Comparison of ENCODE assay signal across 8 cellular contexts in the genomic region with DNA sequence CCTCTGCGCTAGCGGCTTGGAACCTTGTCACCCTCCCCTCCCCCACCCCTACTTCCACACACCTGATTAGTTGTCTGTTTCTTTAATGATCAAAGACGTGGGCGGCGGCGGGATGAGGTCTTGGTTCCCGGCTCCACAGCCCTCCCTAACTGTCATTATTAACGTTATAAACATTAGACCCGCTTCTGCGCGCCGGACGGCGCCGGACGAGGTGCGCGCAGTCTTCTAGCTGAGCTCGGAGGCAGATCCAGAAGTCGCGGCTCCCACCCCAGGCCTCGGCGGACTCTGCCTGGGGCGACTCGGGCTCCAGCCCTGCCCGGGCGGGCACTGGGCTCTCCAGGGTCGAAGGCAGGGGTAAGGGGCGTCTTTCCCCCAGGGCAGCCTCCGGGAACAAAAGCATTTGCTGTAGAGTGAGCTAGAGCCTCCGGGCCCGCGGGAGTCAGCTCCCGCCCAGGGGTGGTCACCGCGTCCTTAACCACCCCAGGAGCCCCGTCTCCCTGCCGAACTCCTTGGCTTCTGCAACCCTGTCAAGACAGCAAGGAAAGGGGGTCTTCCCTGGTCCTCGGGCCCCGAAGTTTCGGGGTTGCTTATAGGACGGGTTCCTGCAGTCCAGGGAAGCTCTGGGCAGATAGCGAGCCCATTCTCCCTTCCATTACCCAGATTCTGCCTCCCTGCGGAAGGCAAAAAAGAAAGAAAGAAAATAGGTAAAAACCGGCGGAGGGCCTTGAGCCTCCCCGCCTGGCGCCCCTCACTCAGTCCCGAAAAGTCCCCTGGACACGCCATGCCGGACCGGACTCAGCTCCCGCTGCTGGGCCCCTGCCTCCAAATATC. TPM values are rescaled to one million over a fixed set of nuclear protein-coding genes. Genes with fewer than 3 reads are reported as not detected.
A peak's percentile ranks its signal among the peaks of the same experiment; 100 is the strongest.
DNase-seq lines count a peak whose midpoint lies in the region; ATAC-seq and TF ChIP-seq lines count a peak whose summit lies in the region.

No MANE protein-coding gene starts in this region.

- TF ChIP-seq POLR2A in prostate gland (IDR thresholded peaks at IDR 0.05) = no peak

- intact Hi-C loops in Panc1 (cut with micrococcal nuclease; ENCODE audit: unreplicated experiment) = loop anchor here (1.0 to 5.0 kb wide), 3 partner anchors 76 to 179 kb away; no protein-coding TSS in a partner anchor
- intact Hi-C loops in prostate gland (cut with DNase I) = loop anchor here (2.0 to 10.0 kb wide), 3 partner anchors 153 to 195 kb away; no protein-coding TSS in a partner anchor

- CTCF ChIA-PET in Panc1 (lab: Charles Lee) = interaction anchor here (0.5 to 3.3 kb wide), 15 partner anchors 9 to 195 kb away, joined by 3 to 53 read pairs (median 4); no protein-coding TSS in a partner anchor

- H3K36me3 ChIP-seq in ES-I3 (ENCODE audit: insufficient read depth, low read length) (no peaks in the 10 kb centered on the region), Panc1 (ENCODE audit: control insufficient read depth, insufficient read depth, low read length) (no peaks in the 10 kb centered on the region), prostate gland (no peaks in the 10 kb centered on the region)

- ATAC-seq in Panc1 (peak; percentile 68), GM18909 (IDR thresholded peaks at IDR 0.05; ENCODE audit: poor library complexity, unreplicated experiment) (no peak)

- WGBS in prostate gland = 8% methylated on average over 53 of the region's 53 CpGs

- no peaks in the 10 kb centered on the region; the same call in 1 of the 2 replicates for H3K9me3 ChIP-seq in ES-I3 (ENCODE audit: control insufficient read depth, insufficient read depth, low read length)
- no peaks in the 10 kb centered on the region for H3K9me3 ChIP-seq in Panc1 (ENCODE audit: control insufficient read depth, insufficient read depth, low read depth, low read length)
- no peaks in the 10 kb centered on the region for H3K9me3 ChIP-seq in prostate gland

- DNase-seq in Panc1 (ENCODE audit: low read depth, low spot score) = no peak
- no peak for DNase-seq in fibroblast of the aortic adventitia (ENCODE audit: low read depth)
- no peak for DNase-seq in prostate gland (ENCODE audit: low spot score)
- no peak for DNase-seq in MV-4-11 (lab: John Stamatoyannopoulos, UW)
- DNase-seq in inferior parietal cortex (ENCODE audit: extremely low spot score) = no peak
- DNase-seq in mesenteric fat pad (ENCODE audit: low spot score) = no peak

- peaks cover 6% of the 10 kb centered on the region; the same call in 1 of the 2 replicates for H3K4me1 ChIP-seq in ES-I3 (ENCODE audit: insufficient read depth, low read length)
- H3K4me1 ChIP-seq in Panc1 (ENCODE audit: control insufficient read depth, insufficient read depth, low read length) = peaks cover 14% of the 10 kb centered on the region
- peaks cover 7% of the 10 kb centered on the region for H3K4me1 ChIP-seq in prostate gland (replicated peaks)

- in situ Hi-C loops in Panc1 (cut with HindIII; ENCODE audit: low pct_unique_long_range_greater_than_20kb, low sequenced_read_pairs) = no loop called here

- H3K4me3 ChIP-seq in Panc1 (ENCODE audit: low read depth in 2 of 2, low read length in 2 of 2) (peak overlapping the region; percentile 41 to 63), fibroblast of the aortic adventitia (ENCODE audit: low read depth, low read length) (peak overlapping the region; percentile 63), prostate gland (peak overlapping the region; percentile 16 to 26)

- no peak for TF ChIP-seq CTCF in Panc1 (IDR thresholded peaks at IDR 0.05)
- TF ChIP-seq CTCF in fibroblast of the aortic adventitia (IDR thresholded peaks at IDR 0.05; ENCODE audit: insufficient read depth, low read length) = no peak
- no peak for TF ChIP-seq CTCF in prostate gland (IDR thresholded peaks at IDR 0.05)

- no TSS peak for BruUV-seq in Panc1 (replicated peaks; lab: Mats Ljungman, UMichigan)

- H3K27ac ChIP-seq in Panc1 (ENCODE audit: low read length) = no peak overlapping the region
- no peak overlapping the region for H3K27ac ChIP-seq in prostate gland

- H3K27me3 ChIP-seq in Panc1 (ENCODE audit: control insufficient read depth, insufficient read depth, low read length) = peaks cover 16% of the 10 kb centered on the region
- H3K27me3 ChIP-seq in prostate gland (replicated peaks; ENCODE audit: insufficient read depth) = peaks cover 46% of the 10 kb centered on the region

- H3K9ac ChIP-seq in ES-I3 (ENCODE audit: low read depth, low read length) = peak overlapping the region; percentile 57

- POLR2A ChIA-PET in Panc1 (lab: Charles Lee) = no interaction called here

RNA-seq across cellular contexts. Expression of a gene that starts 2.2 kb away (rescaled TPM):
- 0.36 TPM for total RNA-seq in Panc1 (2021; ENCODE audit: unreplicated experiment)
- 0.08 TPM for polyA plus RNA-seq in Panc1 (2012; ENCODE audit: insufficient read length)
- 0.36 and 0.90 TPM in 2 replicates for total RNA-seq in fibroblast of the aortic adventitia (ENCODE audit: low replicate concordance)
- total RNA-seq in prostate gland = 1 to 10 TPM; 1.9 to 4.3 TPM
- 0.61 TPM for total RNA-seq in mesenteric fat pad

RNA-seq across cellular contexts. Expression of a gene that starts 45.3 kb away (rescaled TPM):
- total RNA-seq in Panc1 (2021; ENCODE audit: unreplicated experiment) (0.28 TPM), fibroblast of the aortic adventitia (ENCODE audit: low replicate concordance) (163 and 243 TPM in 2 replicates), prostate gland (10 to 100 TPM; 36.5 to 70.7 TPM), mesenteric fat pad (35.5 TPM)
- polyA plus RNA-seq in Panc1 (2012; ENCODE audit: insufficient read length) = 0.10 TPM

RNA-seq across cellular contexts. Expression of a gene that starts 45.8 kb away (rescaled TPM):
- total RNA-seq in Panc1 (2021; ENCODE audit: unreplicated experiment) = 0.05 TPM
- not detected for polyA plus RNA-seq in Panc1 (2012; ENCODE audit: insufficient read length)
- not detected in 2 replicates for total RNA-seq in fibroblast of the aortic adventitia (ENCODE audit: low replicate concordance)
- total RNA-seq in prostate gland = 1 to 10 TPM in 1 of 2 donors, not detected in 1; 4.4 TPM
- not detected for total RNA-seq in mesenteric fat pad

Comparison
In these comparisons a context has a peak if more than half of its experiments do, and no peak if none do; other contexts are left out.
1. RNA of a gene that starts 45.3 kb away (total RNA-seq): 163 to 243 TPM in fibroblast of the aortic adventitia, 36.5 to 70.7 TPM in prostate gland and 35.5 TPM in mesenteric fat pad (single experiment); 0.28 TPM in Panc1 (single experiment); every median in the first group is over 10 times any median in the second.
2. Peak in every context shown above with its lines, with median percentiles within 50 percentile points of each other: H3K4me3 ChIP-seq.